In genomic region chr3:18778602-18779001, GRCh38 we compare ENCODE assay signal across 17 cellular contexts.
"Had no signal": no experiment of that assay in that cellular context is flagged by ENCODE, and none has a peak within 500 bp of the region (broad histone marks: within the 10 kb centered on the region; RNA-seq: fewer than 3 reads in every experiment).

No MANE protein-coding gene starts in this region.

- H3K4me3 ChIP-seq: neural progenitor cell, ovary, sigmoid colon, SJSA1, stomach, thoracic aorta had no signal

- H3K4me2 ChIP-seq: neural progenitor cell had no signal

- H3K36me3 Mint-ChIP-seq: neural progenitor cell had no signal

- FAIRE-seq: urothelium cell line had no signal

- H3K36me3 ChIP-seq: brain microvascular endothelial cell, neural progenitor cell, ovary, sigmoid colon, SJSA1, stomach, thoracic aorta had no signal

- H2AFZ ChIP-seq: neural progenitor cell had no signal

- H3K27ac ChIP-seq: brain microvascular endothelial cell, neural progenitor cell, ovary, sigmoid colon, SJSA1, stomach, thoracic aorta had no signal

- H3K27ac Mint-ChIP-seq: endodermal cell, neural progenitor cell had no signal

- H3K9me3 ChIP-seq: ovary, sigmoid colon, SJSA1, stomach, thoracic aorta had no signal

- H3K4me1 ChIP-seq: sigmoid colon, SJSA1 had no signal

- H3K27me3 ChIP-seq: brain microvascular endothelial cell, neural progenitor cell, ovary, sigmoid colon, SJSA1, stomach had no signal

- DNase-seq: activated gamma-delta T cell treated with Interleukin-2 at 50 U/mL for 16 hours; brain microvascular endothelial cell; cerebellar nuclear complex; dermis blood vessel endothelial cell; endodermal cell; erythroblast; hypothalamus; kidney glomerular epithelial cell; mesendoderm; ovary; sigmoid colon; stimulated activated CD4-positive, alpha-beta T cell treated with anti-CD3 and anti-CD28 coated beads, Interleukin-2, amount 100 ng/mL, for 24 hours; stomach had no signal

- H3K4me3 Mint-ChIP-seq: endodermal cell, neural progenitor cell had no signal

- H3K9me3 Mint-ChIP-seq: endodermal cell, neural progenitor cell had no signal

- H3K9ac ChIP-seq: neural progenitor cell had no signal
